Comparison of ENCODE assay signal across 26 cellular contexts in genomic region chr1:174974711-174975111, GRCh38. TPM values are rescaled to one million over a fixed set of nuclear protein-coding genes. Genes with fewer than 3 reads are reported as not detected.
A peak's percentile ranks its signal among the peaks of the same experiment; 100 is the strongest.
DNase-seq lines count a peak whose midpoint lies in the region; ATAC-seq, FAIRE-seq and TF ChIP-seq lines count a peak whose summit lies in the region.
"Had no signal": no experiment of that assay in that cellular context is flagged by ENCODE, and none has a peak within 500 bp of the region (broad histone marks: within the 10 kb centered on the region; RNA-seq: fewer than 3 reads in every experiment).

No MANE protein-coding gene starts in this region.

- H3K9me3 Mint-ChIP-seq in memory B cell, result no peaks in the 10 kb centered on the region
- H3K9me3 Mint-ChIP-seq: activated T-cell treated with anti-CD3 and anti-CD28 coated beads, Interleukin-2, amount 50 U/mL, for 72 hours; natural killer cell; stimulated activated naive CD8-positive, alpha-beta T cell treated with anti-CD3 and anti-CD28 coated beads, Interleukin-15, amount 100 ng/mL, for 72 hours had no signal

- intact Hi-C loops in Right ventricle myocardium superior (cut with DNase I), result no loop called here
- intact Hi-C loops in cardiac septum (cut with DNase I), result no loop called here
- intact Hi-C loops in body of pancreas (cut with DNase I), result no loop called here
- intact Hi-C loops in lower lobe of right lung (cut with DNase I), result no loop called here

- no peaks in the 10 kb centered on the region for H3K27me3 Mint-ChIP-seq in memory B cell
- H3K27me3 Mint-ChIP-seq: activated naive CD8-positive, alpha-beta T cell; stimulated activated naive CD8-positive, alpha-beta T cell treated with anti-CD3 and anti-CD28 coated beads, Interleukin-15, amount 100 ng/mL, for 72 hours had no signal

- H3K4me3 Mint-ChIP-seq in memory B cell, result no peak overlapping the region
- H3K4me3 Mint-ChIP-seq: activated naive CD8-positive, alpha-beta T cell; activated T-cell treated with anti-CD3 and anti-CD28 coated beads, Interleukin-2, amount 50 U/mL, for 72 hours; natural killer cell; stimulated activated naive CD8-positive, alpha-beta T cell treated with anti-CD3 and anti-CD28 coated beads, Interleukin-15, amount 100 ng/mL, for 72 hours had no signal

- peak; percentile 66 for ATAC-seq in Right ventricle myocardium superior (ENCODE audit: poor library complexity)
- no peak for ATAC-seq in body of pancreas
- no peak for ATAC-seq in memory B cell (ENCODE audit: low read depth)
- no peak for ATAC-seq in lower lobe of right lung
- ATAC-seq in HG03135 (IDR thresholded peaks at IDR 0.05; ENCODE audit: unreplicated experiment), result no peak
- ATAC-seq: activated T-cell treated with anti-CD3 and anti-CD28 coated beads, Interleukin-2, amount 50 U/mL, for 72 hours; natural killer cell; stimulated activated naive CD8-positive, alpha-beta T cell treated with anti-CD3 and anti-CD28 coated beads, Interleukin-15, amount 100 ng/mL, for 72 hours had no signal

- TF ChIP-seq POLR2A in body of pancreas (IDR thresholded peaks at IDR 0.05), result no peak

- peaks cover 25% of the 10 kb centered on the region for H3K36me3 Mint-ChIP-seq in memory B cell

- TF ChIP-seq CTCF in body of pancreas (IDR thresholded peaks at IDR 0.05) (no peak), D721Med (IDR thresholded peaks at IDR 0.05; ENCODE audit: insufficient read depth, missing control alignments) (no peak), lower lobe of right lung (IDR thresholded peaks at IDR 0.05) (no peak)

- no peak overlapping the region for H3K4me3 ChIP-seq in body of pancreas
- no peak overlapping the region for H3K4me3 ChIP-seq in lower lobe of right lung
- H3K4me3 ChIP-seq: BLaER1, coronary artery had no signal

- H3K27ac ChIP-seq in body of pancreas (peak overlapping the region in 1 of 4 donors; percentile 2), lower lobe of right lung (no peak overlapping the region)
- H3K27ac ChIP-seq: BLaER1 had no signal

- peaks cover 2% of the 10 kb centered on the region for H3K4me1 Mint-ChIP-seq in memory B cell

- no peak for FAIRE-seq in D721Med (lab: Jason Lieb, UNC)
- FAIRE-seq: GM12892, kidney, small intestine had no signal

- H3K4me1 ChIP-seq in body of pancreas, result peaks cover 11% of the 10 kb centered on the region
- H3K4me1 ChIP-seq in lower lobe of right lung, result peaks cover 24% of the 10 kb centered on the region

- DNase-seq in Right ventricle myocardium superior (peak; percentile 61), cardiac septum (ENCODE audit: low spot score) (no peak), body of pancreas (peak; percentile 26 to 49 (median 37)), memory B cell (ENCODE audit: low spot score in 2 of 2) (no peak), D721Med (ENCODE audit: insufficient read length, low spot score) (no peak), lower lobe of right lung (no peak), NCI-H187 treated with DMSO at 0.1 percent for 48 hours (lab: John Stamatoyannopoulos, UW) (no peak)
- DNase-seq: activated CD8-positive, alpha-beta memory T cell treated with anti-CD3 and anti-CD28 coated beads for 24 hours; activated T-cell treated with anti-CD3 and anti-CD28 coated beads, Interleukin-2, amount 50 U/mL, for 72 hours; DMS53; hippocampal formation; KBM-7; kidney; mesenchymal stem cell; natural killer cell; NCI-H2081; NCI-H526 treated with DMSO at 0.1 percent for 48 hours; small intestine; stimulated activated CD4-positive, alpha-beta T cell treated with anti-CD3 and anti-CD28 coated beads, Interleukin-2, amount 100 ng/mL, for 48 hours; stimulated activated naive CD8-positive, alpha-beta T cell treated with anti-CD3 and anti-CD28 coated beads, Interleukin-15, amount 100 ng/mL, for 72 hours; T1000 had no signal

- H3K27me3 ChIP-seq in body of pancreas (no peaks in the 10 kb centered on the region), lower lobe of right lung (ENCODE audit: low read depth) (no peaks in the 10 kb centered on the region)
- H3K27me3 ChIP-seq: BLaER1 had no signal

- H3K9me3 ChIP-seq in body of pancreas, result no peaks in the 10 kb centered on the region
- no peaks in the 10 kb centered on the region for H3K9me3 ChIP-seq in lower lobe of right lung
- H3K9me3 ChIP-seq: BLaER1 had no signal

- peak overlapping the region; percentile 37 for H3K27ac Mint-ChIP-seq in memory B cell
- H3K27ac Mint-ChIP-seq: activated T-cell treated with anti-CD3 and anti-CD28 coated beads, Interleukin-2, amount 50 U/mL, for 72 hours; stimulated activated naive CD8-positive, alpha-beta T cell treated with anti-CD3 and anti-CD28 coated beads, Interleukin-15, amount 100 ng/mL, for 72 hours had no signal

- H3K36me3 ChIP-seq in body of pancreas (replicated peaks in 1 of 2; ENCODE audit: insufficient read depth in 1 of 2, low read depth in 2 of 2) (peaks cover 0 to 8% of the 10 kb centered on the region in 2 donors), lower lobe of right lung (peaks cover 34% of the 10 kb centered on the region)

- WGBS in body of pancreas, 2 donors, result 42 to 48% methylated on average over 2 of the region's 2 CpGs

RNA-seq across cellular contexts. Expression of gene CACYBP, which starts 25.0 kb away (rescaled TPM):
- total RNA-seq in Right ventricle myocardium superior (101 TPM), cardiac septum (41.7 TPM), body of pancreas (10 to 100 TPM; 43.5 to 86.9 TPM), lower lobe of right lung (74.4 TPM)

RNA-seq across cellular contexts. Expression of gene MRPS14, which starts 48.5 kb away (rescaled TPM):
- total RNA-seq in Right ventricle myocardium superior (27.8 TPM), cardiac septum (24.4 TPM), body of pancreas (10 to 100 TPM; 10.9 to 15.6 TPM), lower lobe of right lung (27.5 TPM)

Comparison
In these comparisons a context has a peak if more than half of its experiments do, and no peak if none do; other contexts are left out.
1. DNase-seq: peak in Right ventricle myocardium superior (single experiment) and body of pancreas (4 of 4); none in cardiac septum (single experiment), memory B cell (0 of 2), D721Med (single experiment), lower lobe of right lung (single experiment) and NCI-H187 treated with DMSO at 0.1 percent for 48 hours (single experiment).